8 cellular contexts compared by ENCODE assay signal in the genomic region with DNA sequence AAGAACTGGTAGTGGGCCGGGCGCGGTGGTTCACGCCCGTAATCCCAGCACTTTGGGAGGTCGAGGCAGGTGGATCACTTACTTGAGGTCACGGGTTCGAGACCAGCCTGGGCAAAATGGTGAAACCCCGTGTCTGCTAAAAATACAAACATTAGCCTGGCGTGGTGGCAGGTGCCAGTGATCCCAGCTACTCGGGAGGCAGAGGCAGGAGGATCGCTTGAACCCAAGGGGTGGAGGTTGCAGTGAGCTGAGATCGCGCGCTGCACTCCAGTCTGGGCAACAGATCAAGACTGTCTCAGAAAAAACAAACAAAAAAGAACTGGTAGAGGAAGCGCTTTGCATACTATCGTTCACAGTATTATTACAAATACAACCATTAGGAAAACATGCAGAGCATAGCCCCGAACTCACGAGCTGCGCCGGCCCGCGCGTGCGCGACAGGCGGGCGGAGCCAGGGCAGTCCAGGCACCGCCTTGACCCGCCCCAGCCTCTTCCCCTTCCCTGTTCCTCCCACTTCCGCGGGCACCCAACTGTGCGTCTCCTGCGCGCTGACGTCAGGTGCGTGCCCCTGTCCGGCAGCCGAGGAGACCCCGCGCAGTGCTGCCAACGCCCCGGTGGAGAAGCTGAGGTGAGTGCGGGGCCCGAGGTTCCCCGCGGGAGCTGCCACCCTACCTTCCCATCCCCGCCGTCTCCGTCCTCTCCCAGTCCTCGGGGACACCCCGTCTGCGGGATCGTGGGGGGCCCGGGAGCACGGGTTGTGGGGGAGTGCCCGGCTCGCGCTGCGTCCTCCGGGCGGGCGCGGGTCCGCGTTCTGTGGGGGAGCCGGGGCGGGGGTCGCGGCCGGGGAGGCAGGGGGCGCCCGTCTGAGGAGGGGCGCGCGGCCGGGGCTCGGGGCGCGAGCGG. TPM values are rescaled to one million over a fixed set of nuclear protein-coding genes. Genes with fewer than 3 reads are reported as not detected.
DNase-seq lines count a peak whose midpoint lies in the region; ATAC-seq and TF ChIP-seq lines count a peak whose summit lies in the region.

A gene (plus strand): TSS at position 595 of the 903 bp plus-strand sequence. CDS start 25,770 bp downstream, outside the sequence.

- peaks cover 0 to 8% (median 0%) of the 10 kb centered on the region in 3 donors for H3K27me3 Mint-ChIP-seq in CD14-positive monocyte (ENCODE audit: low read depth in 3 of 3)

- intact Hi-C loops in CD14-positive monocyte (cut with micrococcal nuclease) (loop anchor here in 1 of 2 donors (5.0 kb wide), 1 partner anchor 35 kb away; no protein-coding TSS in a partner anchor), right lobe of liver (cut with DNase I) (no loop called here)

- ATAC-seq in GM19397 (IDR thresholded peaks at IDR 0.05; ENCODE audit: unreplicated experiment) (peak; percentile 89), HG03571 (IDR thresholded peaks at IDR 0.05; ENCODE audit: unreplicated experiment) (peak; percentile 86), right lobe of liver (peak; percentile 95 to 99 (median 97))

- peak within 1 kb of the TSS; percentile 87 to 89 (median 87) for H3K4me3 ChIP-seq in right lobe of liver

- peaks cover 65% of the 10 kb centered on the region for H3K4me1 Mint-ChIP-seq in CD14-positive monocyte

- WGBS in right lobe of liver (ENCODE audit: insufficient coverage, low coverage, low lambda C conversion rate, missing lambda C conversion rate) = 11% methylated on average over 25 of the region's 81 CpGs

- H3K4me3 Mint-ChIP-seq in CD14-positive monocyte = peak within 1 kb of the TSS; percentile 91 to 96

- DNase-seq in CD14-positive monocyte (ENCODE audit: low spot score) = peak; percentile 98
- peak; percentile 97 for DNase-seq in NCI-H82 (lab: John Stamatoyannopoulos, UW)
- peak; percentile 98 for DNase-seq in activated CD4-positive, alpha-beta T cell treated with anti-CD3 and anti-CD28 coated beads, Interleukin-2, amount 50 U/mL, for 48 hours
- peak; percentile 98 for DNase-seq in dermis blood vessel endothelial cell
- DNase-seq in right lobe of liver = peak; percentile 97 to 98 (median 98)
- DNase-seq in stimulated activated CD4-positive, alpha-beta T cell treated with anti-CD3 and anti-CD28 coated beads, Interleukin-4, amount 100 ng/mL, for 24 hours = peak; percentile 97

- peak within 1 kb of the TSS; percentile 91 to 99 (median 94) for H3K27ac ChIP-seq in right lobe of liver

- TF ChIP-seq POLR2A in right lobe of liver (IDR thresholded peaks at IDR 0.05) = peak; percentile 97

- peaks cover 0 to 32% (median 12%) of the 10 kb centered on the region in 4 donors for H3K4me1 ChIP-seq in right lobe of liver

- peak within 1 kb of the TSS; percentile 93 to 98 (median 95) for H3K27ac Mint-ChIP-seq in CD14-positive monocyte

- H3K36me3 Mint-ChIP-seq in CD14-positive monocyte = peaks cover 14 to 29% of the 10 kb centered on the region in 2 donors

- H3K9me3 ChIP-seq in right lobe of liver = no peaks in the 10 kb centered on the region

- peaks cover 0 to 2% (median 0%) of the 10 kb centered on the region in 7 donors for H3K9me3 Mint-ChIP-seq in CD14-positive monocyte

- H3K36me3 ChIP-seq in right lobe of liver = no peaks in the 10 kb centered on the region

- no peak for TF ChIP-seq CTCF in CD14-positive monocyte (IDR thresholded peaks at IDR 0.05)
- TF ChIP-seq CTCF in right lobe of liver (IDR thresholded peaks at IDR 0.05) = no peak

- H3K27me3 ChIP-seq in right lobe of liver = no peaks in the 10 kb centered on the region

RNA-seq across cellular contexts. Expression of the gene that starts here (rescaled TPM):
- 100 to 1,000 TPM; 606 to 731 TPM for polyA plus RNA-seq in CD14-positive monocyte
- 483 and 772 TPM in 2 replicates for total RNA-seq in dermis blood vessel endothelial cell
- 100 to 1,000 TPM in 3 of 6 experiments, 10 to 100 TPM in 3; 74.4 to 128 (median 95.9) TPM for total RNA-seq in right lobe of liver

Comparison
In these comparisons a context has a peak if more than half of its experiments do, and no peak if none do; other contexts are left out.
1. Peak in every context shown above with its lines: DNase-seq, ATAC-seq, H3K4me3 ChIP-seq and H3K27ac ChIP-seq.